In the genomic region with DNA sequence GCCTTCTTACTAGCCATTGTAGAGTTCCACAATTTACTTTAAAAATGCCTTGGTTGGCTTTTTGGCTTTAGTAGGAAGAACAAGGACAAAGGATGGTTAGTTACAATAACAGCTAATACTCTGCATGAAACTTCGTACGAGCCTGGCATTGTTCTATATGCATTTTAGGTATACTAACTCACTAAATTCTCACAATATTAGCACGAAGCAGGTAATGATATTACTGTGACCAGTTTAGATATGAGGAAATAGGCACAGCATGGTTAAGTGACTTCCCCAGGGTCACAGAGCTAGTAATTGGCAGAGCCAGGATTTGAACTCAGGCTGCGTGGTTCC, we compare ENCODE assay signal across 22 cellular contexts. TPM values are rescaled to one million over a fixed set of nuclear protein-coding genes. Genes with fewer than 3 reads are reported as not detected.
A peak's percentile ranks its signal among the peaks of the same experiment; 100 is the strongest.
DNase-seq lines count a peak whose midpoint lies in the region; ATAC-seq, FAIRE-seq and TF ChIP-seq lines count a peak whose summit lies in the region.
"Had no signal": no experiment of that assay in that cellular context is flagged by ENCODE, and none has a peak within 500 bp of the region (broad histone marks: within the 10 kb centered on the region; RNA-seq: fewer than 3 reads in every experiment).

No MANE protein-coding gene starts in this region.

- no peak overlapping the region for H3K4me3 ChIP-seq in OCI-LY1 (ENCODE audit: low read depth, low read length, poor library complexity, severe bottlenecking)
- H3K4me3 ChIP-seq in parathyroid adenoma (ENCODE audit: low read depth, low read length): no peak overlapping the region
- H3K4me3 ChIP-seq: BLaER1, esophagus squamous epithelium, Peyer's patch, upper lobe of left lung had no signal

- H3K4me1 ChIP-seq in OCI-LY1 (ENCODE audit: insufficient read depth, low read length, severe bottlenecking) (no peaks in the 10 kb centered on the region), parathyroid adenoma (no peaks in the 10 kb centered on the region)
- H3K4me1 ChIP-seq: BLaER1, foreskin keratinocyte, left ventricle myocardium inferior, Peyer's patch had no signal

- H3K27ac Mint-ChIP-seq in chondrocyte (ENCODE audit: unreplicated experiment): no peak overlapping the region
- H3K27ac Mint-ChIP-seq: activated naive CD8-positive, alpha-beta T cell treated with anti-CD3 and anti-CD28 coated beads, Interleukin-2, amount 50 U/mL, for 24 hours; dendritic cell treated with granulocyte-macrophage colony-stimulating factor and Interleukin-4, amounts not matched to agents 40 ng/mL and 50 ng/mL, for 4 days; stimulated activated memory B cell treated with anti-CD40 and anti-IgM and Interleukin-4, amounts not matched to agents 10 μg/mL and 1 μg/mL and 100 μg/mL, for 72 hours had no signal

- no peaks in the 10 kb centered on the region for H3K9me3 ChIP-seq in OCI-LY1 (ENCODE audit: low read length)
- no peaks in the 10 kb centered on the region for H3K9me3 ChIP-seq in parathyroid adenoma (ENCODE audit: control insufficient read depth, low read length)
- H3K9me3 ChIP-seq: BLaER1, esophagus squamous epithelium, heart left ventricle, left ventricle myocardium inferior, Peyer's patch, upper lobe of left lung had no signal

- no peak for ATAC-seq in GM18861 (IDR thresholded peaks at IDR 0.05; ENCODE audit: unreplicated experiment)
- no peak for ATAC-seq in GM21737 (IDR thresholded peaks at IDR 0.05; ENCODE audit: unreplicated experiment)
- ATAC-seq: activated naive CD8-positive, alpha-beta T cell treated with anti-CD3 and anti-CD28 coated beads, Interleukin-2, amount 50 U/mL, for 24 hours; stimulated activated memory B cell treated with anti-CD40 and anti-IgM and Interleukin-4, amounts not matched to agents 10 μg/mL and 1 μg/mL and 100 μg/mL, for 72 hours had no signal

- TF ChIP-seq CTCF in OCI-LY1 (IDR thresholded peaks at IDR 0.05; ENCODE audit: low read length): peak; percentile 3; the same call in 1 of the 2 replicates
- TF ChIP-seq CTCF in chondrocyte (IDR thresholded peaks at IDR 0.05): peak; percentile 12
- no peak for TF ChIP-seq CTCF in parathyroid adenoma (IDR thresholded peaks at IDR 0.05)

- H3K79me2 ChIP-seq in OCI-LY1 (ENCODE audit: insufficient read depth, low read length) (no peaks in the 10 kb centered on the region), parathyroid adenoma (no peaks in the 10 kb centered on the region)

- H3K4me3 Mint-ChIP-seq in chondrocyte (ENCODE audit: unreplicated experiment): no peak overlapping the region
- H3K4me3 Mint-ChIP-seq: activated naive CD8-positive, alpha-beta T cell treated with anti-CD3 and anti-CD28 coated beads, Interleukin-2, amount 50 U/mL, for 24 hours; dendritic cell treated with granulocyte-macrophage colony-stimulating factor and Interleukin-4, amounts not matched to agents 40 ng/mL and 50 ng/mL, for 4 days; stimulated activated memory B cell treated with anti-CD40 and anti-IgM and Interleukin-4, amounts not matched to agents 10 μg/mL and 1 μg/mL and 100 μg/mL, for 72 hours had no signal

- peak; percentile 18 for FAIRE-seq in GM18507 (lab: Jason Lieb, UNC)

- H3K9me3 Mint-ChIP-seq in chondrocyte (ENCODE audit: low read depth): no peaks in the 10 kb centered on the region
- H3K9me3 Mint-ChIP-seq: activated naive CD8-positive, alpha-beta T cell treated with anti-CD3 and anti-CD28 coated beads, Interleukin-2, amount 50 U/mL, for 24 hours; dendritic cell treated with granulocyte-macrophage colony-stimulating factor and Interleukin-4, amounts not matched to agents 40 ng/mL and 50 ng/mL, for 4 days; stimulated activated memory B cell treated with anti-CD40 and anti-IgM and Interleukin-4, amounts not matched to agents 10 μg/mL and 1 μg/mL and 100 μg/mL, for 72 hours had no signal

- DNase-seq in GM18507 (ENCODE audit: extremely low spot score, insufficient read length, low read depth): no peak
- no peak for DNase-seq in chondrocyte (ENCODE audit: low spot score)
- DNase-seq in DMS 273 (lab: John Stamatoyannopoulos, UW; ENCODE audit: unreplicated experiment): no peak
- no peak for DNase-seq in NCI-H510A (lab: John Stamatoyannopoulos, UW)
- DNase-seq: central memory CD4-positive, alpha-beta T cell; esophagus squamous epithelium had no signal

- H3K27me3 Mint-ChIP-seq in chondrocyte (ENCODE audit: low read depth): no peaks in the 10 kb centered on the region

- no peaks in the 10 kb centered on the region for H3K27me3 ChIP-seq in OCI-LY1 (ENCODE audit: insufficient read depth, low read length)
- H3K27me3 ChIP-seq in parathyroid adenoma (ENCODE audit: control insufficient read depth, insufficient read depth, low read length): no peaks in the 10 kb centered on the region
- H3K27me3 ChIP-seq: BLaER1, Peyer's patch, upper lobe of left lung had no signal

- H2AFZ ChIP-seq in OCI-LY1 (ENCODE audit: low read length) (no peak overlapping the region), parathyroid adenoma (peak overlapping the region; percentile 55)
- H2AFZ ChIP-seq: GM23248 had no signal

- H3K4me2 ChIP-seq in OCI-LY1 (ENCODE audit: low read length) (no peak overlapping the region), parathyroid adenoma (ENCODE audit: low read length) (no peak overlapping the region)
- H3K4me2 ChIP-seq: BLaER1 had no signal

- H3K9me2 ChIP-seq in OCI-LY1 (ENCODE audit: low read depth, low read length): no peaks in the 10 kb centered on the region

- H3F3A ChIP-seq in OCI-LY1 (ENCODE audit: insufficient read depth, low read length): no peaks in the 10 kb centered on the region

- H3K36me3 Mint-ChIP-seq in chondrocyte (ENCODE audit: low read depth): no peaks in the 10 kb centered on the region
- H3K36me3 Mint-ChIP-seq: stimulated activated memory B cell treated with anti-CD40 and anti-IgM and Interleukin-4, amounts not matched to agents 10 μg/mL and 1 μg/mL and 100 μg/mL, for 72 hours had no signal

- no peaks in the 10 kb centered on the region for H4K20me1 ChIP-seq in OCI-LY1 (ENCODE audit: insufficient read depth, low read length)
- H4K20me1 ChIP-seq: BLaER1 had no signal

- H3K27ac ChIP-seq in OCI-LY1 (ENCODE audit: low read depth, low read length, poor library complexity, severe bottlenecking): no peak overlapping the region
- H3K27ac ChIP-seq in parathyroid adenoma: no peak overlapping the region
- H3K27ac ChIP-seq: BLaER1, esophagus squamous epithelium, foreskin keratinocyte, GM23248, heart left ventricle, left ventricle myocardium inferior, Peyer's patch, upper lobe of left lung had no signal

- H3K36me3 ChIP-seq in OCI-LY1 (ENCODE audit: insufficient read depth, low read length) (no peaks in the 10 kb centered on the region), parathyroid adenoma (ENCODE audit: control insufficient read depth, insufficient read depth, low read length) (no peaks in the 10 kb centered on the region)
- H3K36me3 ChIP-seq: BLaER1, esophagus squamous epithelium, heart left ventricle, left ventricle myocardium inferior, Peyer's patch, upper lobe of left lung had no signal

- H3K9ac ChIP-seq in OCI-LY1 (ENCODE audit: low read length) (no peak overlapping the region), parathyroid adenoma (no peak overlapping the region)
- H3K9ac ChIP-seq: BLaER1, GM23248 had no signal

- H3K4me1 Mint-ChIP-seq in chondrocyte (ENCODE audit: low read depth): peaks cover 19% of the 10 kb centered on the region
- H3K4me1 Mint-ChIP-seq: activated naive CD8-positive, alpha-beta T cell treated with anti-CD3 and anti-CD28 coated beads, Interleukin-2, amount 50 U/mL, for 24 hours; stimulated activated memory B cell treated with anti-CD40 and anti-IgM and Interleukin-4, amounts not matched to agents 10 μg/mL and 1 μg/mL and 100 μg/mL, for 72 hours had no signal

RNA-seq across cellular contexts. Expression of gene CYP2J2, which starts 50.5 kb away (rescaled TPM):
- 0.22 to 0.44 TPM (median 0.32 TPM) in 3 replicates for total RNA-seq in chondrocyte
- total RNA-seq: G401, GM23248, mesenteric fat pad had no signal
